2 cellular contexts compared by ENCODE assay signal in genomic region chr16:27110524-27110896, GRCh38.
TF ChIP-seq lines count a peak whose summit lies in the region.

No MANE protein-coding gene starts in this region.

TF ChIP-seq in IMR-90, 13 proteins besides CTCF, POLR2A, EP300 and RAD21:
- TF ChIP-seq RFX5 (IDR thresholded peaks at IDR 0.05; ENCODE audit: low read depth, low read length) (no peak), MAFK (IDR thresholded peaks at IDR 0.05; ENCODE audit: low read depth, low read length) (no peak), USF2 (IDR thresholded peaks at IDR 0.05; ENCODE audit: low read depth, low read length) (no peak), SMC3 (IDR thresholded peaks at IDR 0.05; ENCODE audit: low read depth, low read length) (no peak), FOS (IDR thresholded peaks at IDR 0.05; ENCODE audit: low read depth, low read length) (no peak), MAZ (IDR thresholded peaks at IDR 0.05; ENCODE audit: borderline replicate concordance, low read depth, low read length) (no peak), MXI1 (IDR thresholded peaks at IDR 0.05; ENCODE audit: borderline replicate concordance, low read depth, low read length) (no peak), CEBPB (IDR thresholded peaks at IDR 0.05; ENCODE audit: low read depth, low read length) (no peak), RCOR1 (IDR thresholded peaks at IDR 0.05; ENCODE audit: insufficient replicate concordance, low read length) (no peak), CHD1 (IDR thresholded peaks at IDR 0.05; ENCODE audit: low read depth, low read length) (no peak), BHLHE40 (IDR thresholded peaks at IDR 0.05; ENCODE audit: low read depth, low read length) (no peak), NFE2L2 (IDR thresholded peaks at IDR 0.05; ENCODE audit: low read depth, low read length) (no peak)
- TF ChIP-seq, protein P1, sequence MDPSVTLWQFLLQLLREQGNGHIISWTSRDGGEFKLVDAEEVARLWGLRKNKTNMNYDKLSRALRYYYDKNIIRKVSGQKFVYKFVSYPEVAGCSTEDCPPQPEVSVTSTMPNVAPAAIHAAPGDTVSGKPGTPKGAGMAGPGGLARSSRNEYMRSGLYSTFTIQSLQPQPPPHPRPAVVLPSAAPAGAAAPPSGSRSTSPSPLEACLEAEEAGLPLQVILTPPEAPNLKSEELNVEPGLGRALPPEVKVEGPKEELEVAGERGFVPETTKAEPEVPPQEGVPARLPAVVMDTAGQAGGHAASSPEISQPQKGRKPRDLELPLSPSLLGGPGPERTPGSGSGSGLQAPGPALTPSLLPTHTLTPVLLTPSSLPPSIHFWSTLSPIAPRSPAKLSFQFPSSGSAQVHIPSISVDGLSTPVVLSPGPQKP (IDR thresholded peaks at IDR 0.05; ENCODE audit: borderline replicate concordance, low read depth, low read length) = no peak

TF ChIP-seq in H1, 55 proteins besides CTCF, POLR2A, EP300 and RAD21:
- TF ChIP-seq TBP (IDR thresholded peaks at IDR 0.05; ENCODE audit: low read depth, low read length) (no peak), CHD7 (IDR thresholded peaks at IDR 0.05; ENCODE audit: insufficient replicate concordance, low read length) (no peak), ASH2L (IDR thresholded peaks at IDR 0.05; ENCODE audit: low read length) (no peak), RXRA (IDR thresholded peaks at IDR 0.05; ENCODE audit: insufficient read depth, low read depth, low read length) (no peak), CREB1 (IDR thresholded peaks at IDR 0.05) (no peak), POU5F1 (IDR thresholded peaks at IDR 0.05; ENCODE audit: low read depth, low read length) (no peak), CTBP2 (IDR thresholded peaks at IDR 0.05; ENCODE audit: borderline replicate concordance, insufficient read depth, insufficient read length, low read length) (no peak), YY1 (IDR thresholded peaks at IDR 0.05; ENCODE audit: low read depth, low read length) (no peak)
